8 cellular contexts compared by ENCODE assay signal in genomic region chr17:74987418-74987908, GRCh38. TPM values are rescaled to one million over a fixed set of nuclear protein-coding genes. Genes with fewer than 3 reads are reported as not detected.
DNase-seq lines count a peak whose midpoint lies in the region; ATAC-seq and TF ChIP-seq lines count a peak whose summit lies in the region.

TSS of gene CDR2L (plus strand) at chr17:74987632. CDS start at chr17:74988044, 412 bp downstream.

- intact Hi-C loops in PC-3 (cut with micrococcal nuclease): loop anchor here (2.0 kb wide), 2 partner anchors 27 to 47 kb away; no protein-coding TSS in a partner anchor

- H3K4me3 ChIP-seq in PC-3 (ENCODE audit: low read length) (peak within 1 kb of the TSS; percentile 84), mucosa of rectum (ENCODE audit: low read length in 2 of 2) (peak within 1 kb of the TSS; percentile 70 to 74)

- H3K27ac Mint-ChIP-seq in IgD-negative memory B cell: peak within 1 kb of the TSS in 2 of 3 donors; percentile 40 to 69
- H3K27ac Mint-ChIP-seq in activated T-cell treated with anti-CD3 and anti-CD28 coated beads, Interleukin-2, amount 50 U/mL, for 24 hours: peak within 1 kb of the TSS; percentile 28

- peak within 1 kb of the TSS; percentile 59 for H3K9ac ChIP-seq in PC-3 (ENCODE audit: low read length)
- H3K9ac ChIP-seq in mucosa of rectum (ENCODE audit: low read depth in 1 of 2, low read length in 2 of 2): peak within 1 kb of the TSS; percentile 32 to 52

- H3K4me3 Mint-ChIP-seq in IgD-negative memory B cell: peak within 1 kb of the TSS; percentile 78 to 94 (median 90)
- peak within 1 kb of the TSS; percentile 77 for H3K4me3 Mint-ChIP-seq in activated T-cell treated with anti-CD3 and anti-CD28 coated beads, Interleukin-2, amount 50 U/mL, for 24 hours

- no TSS peak for BruUV-seq in PC-3 (replicated peaks; lab: Mats Ljungman, UMichigan)

- no peaks in the 10 kb centered on the region for H3K27me3 ChIP-seq in PC-3 (ENCODE audit: low read length)
- peaks cover 0 to 3% of the 10 kb centered on the region in 2 donors for H3K27me3 ChIP-seq in mucosa of rectum (ENCODE audit: control insufficient read depth in 2 of 2, insufficient read depth in 2 of 2, low read length in 2 of 2)

- CTCF ChIA-PET in PC-3 (lab: Charles Lee): interaction anchor here (0.7 to 2.0 kb wide), 6 partner anchors 11 to 36 kb away, joined by 3 to 14 read pairs (median 4); no protein-coding TSS in a partner anchor

- no peaks in the 10 kb centered on the region for H3K9me3 Mint-ChIP-seq in IgD-negative memory B cell
- no peaks in the 10 kb centered on the region for H3K9me3 Mint-ChIP-seq in activated T-cell treated with anti-CD3 and anti-CD28 coated beads, Interleukin-2, amount 50 U/mL, for 24 hours

- peak within 1 kb of the TSS; percentile 81 for H2AFZ ChIP-seq in PC-3 (ENCODE audit: low read length)

- ATAC-seq in GM21528 (IDR thresholded peaks at IDR 0.05; ENCODE audit: low FRiP score, unreplicated experiment) (peak; percentile 86), PC-3 (peak; percentile 84)

- no peak for TF ChIP-seq CTCF in PC-3 (conservative IDR thresholded peaks at IDR 0.05; ENCODE audit: low read depth, low read length)

- no peaks in the 10 kb centered on the region for H4K20me1 ChIP-seq in PC-3 (ENCODE audit: low read length)

- H3K27ac ChIP-seq in PC-3 (ENCODE audit: low read length): peak within 1 kb of the TSS; percentile 17
- H3K27ac ChIP-seq in mucosa of rectum (ENCODE audit: low read depth in 2 of 2, low read length in 2 of 2): peak within 1 kb of the TSS; percentile 67 to 85

- TF ChIP-seq POLR2A in erythroblast (IDR thresholded peaks at IDR 0.05; ENCODE audit: low read length): peak; percentile 35

- peaks cover 5 to 8% (median 6%) of the 10 kb centered on the region in 3 donors for H3K4me1 Mint-ChIP-seq in IgD-negative memory B cell
- peaks cover 18% of the 10 kb centered on the region for H3K4me1 Mint-ChIP-seq in activated T-cell treated with anti-CD3 and anti-CD28 coated beads, Interleukin-2, amount 50 U/mL, for 24 hours (ENCODE audit: low read depth)

- POLR2A ChIA-PET in PC-3 (lab: Charles Lee; ENCODE audit: unreplicated experiment): interaction anchor here (0.6 to 2.3 kb wide), 8 partner anchors 9 to 414 kb away, joined by 3 to 8 read pairs (median 5); partner anchors contain the start of genes ARMC7 and HID1

- H3K9me3 ChIP-seq in PC-3 (ENCODE audit: low read length) (no peaks in the 10 kb centered on the region), mucosa of rectum (ENCODE audit: control insufficient read depth in 2 of 2, low read length in 2 of 2) (no peaks in the 10 kb centered on the region)

- H3K9me2 ChIP-seq in PC-3 (replicated peaks; ENCODE audit: low read length): no peaks in the 10 kb centered on the region

- H3F3A ChIP-seq in PC-3 (ENCODE audit: low read length, unreplicated experiment): peaks cover 4% of the 10 kb centered on the region

- H3K79me2 ChIP-seq in PC-3 (ENCODE audit: low read length): peaks cover 29% of the 10 kb centered on the region

- peak; percentile 89 for DNase-seq in COR-L47 (lab: John Stamatoyannopoulos, UW)
- DNase-seq in PC-3: peak; percentile 97
- peak; percentile 95 for DNase-seq in activated T-cell treated with anti-CD3 and anti-CD28 coated beads, Interleukin-2, amount 50 U/mL, for 24 hours
- peak; percentile 90 to 95 for DNase-seq in erythroblast (lab: John Stamatoyannopoulos, UW)
- peak; percentile 90 for DNase-seq in stimulated activated CD8-positive, alpha-beta memory T cell treated with anti-CD3 and anti-CD28 coated beads, Interleukin-4, amount 100 ng/mL, for 24 hours (ENCODE audit: low read depth)

- peaks cover 15% of the 10 kb centered on the region for H3K27me3 Mint-ChIP-seq in IgD-negative memory B cell
- peaks cover 25% of the 10 kb centered on the region for H3K27me3 Mint-ChIP-seq in activated T-cell treated with anti-CD3 and anti-CD28 coated beads, Interleukin-2, amount 50 U/mL, for 24 hours

- no peaks in the 10 kb centered on the region for H3K36me3 Mint-ChIP-seq in IgD-negative memory B cell
- no peaks in the 10 kb centered on the region for H3K36me3 Mint-ChIP-seq in activated T-cell treated with anti-CD3 and anti-CD28 coated beads, Interleukin-2, amount 50 U/mL, for 24 hours (ENCODE audit: low read depth)

- H3K36me3 ChIP-seq in PC-3 (ENCODE audit: low read depth, low read length) (no peaks in the 10 kb centered on the region), mucosa of rectum (ENCODE audit: control insufficient read depth in 2 of 2, insufficient read depth in 2 of 2, low read length in 2 of 2) (no peaks in the 10 kb centered on the region)

- peak within 1 kb of the TSS; percentile 89 for H3K4me2 ChIP-seq in PC-3 (ENCODE audit: low read length)

- H3K4me1 ChIP-seq in PC-3 (ENCODE audit: insufficient read depth, low read length) (peaks cover 22% of the 10 kb centered on the region), mucosa of rectum (ENCODE audit: control insufficient read depth in 2 of 2, insufficient read depth in 2 of 2, low read length in 2 of 2) (peaks cover 5 to 6% of the 10 kb centered on the region in 2 donors)

RNA-seq across cellular contexts. Expression of gene CDR2L, which starts in this region (rescaled TPM):
- polyA plus RNA-seq in IgD-negative memory B cell: not detected
- 35.8 and 50.9 TPM in 2 replicates for total RNA-seq in PC-3 (2014; rRNA removed)

Comparison
In these comparisons a context has a peak if more than half of its experiments do, and no peak if none do; other contexts are left out.
1. Peak in every context shown above with its lines: DNase-seq, ATAC-seq, H3K4me3 ChIP-seq and H3K27ac ChIP-seq.